Comparison of ENCODE assay signal across 11 cellular contexts in genomic region chr3:7309707-7310106, GRCh38.
A peak's percentile ranks its signal among the peaks of the same experiment; 100 is the strongest.
DNase-seq lines count a peak whose midpoint lies in the region; ATAC-seq and FAIRE-seq lines count a peak whose summit lies in the region.
"Had no signal": no experiment of that assay in that cellular context is flagged by ENCODE, and none has a peak within 500 bp of the region (broad histone marks: within the 10 kb centered on the region; RNA-seq: fewer than 3 reads in every experiment).

No MANE protein-coding gene starts in this region.

- ATAC-seq in Right ventricle myocardium inferior: peak; percentile 94
- no peak for ATAC-seq in GM21360 (IDR thresholded peaks at IDR 0.05; ENCODE audit: unreplicated experiment)

- DNase-seq in amygdala (lab: John Stamatoyannopoulos, UW): peak in 34 of 56 donors; percentile 1 to 50 (median 15)
- DNase-seq in Right ventricle myocardium inferior (ENCODE audit: missing footprints): peak; percentile 50
- DNase-seq in midbrain (lab: John Stamatoyannopoulos, UW): peak; percentile 4
- peak; percentile 46 for DNase-seq in urothelium cell line (ENCODE audit: low spot score)
- no peak for DNase-seq in DMS153 treated with DMSO at 0.1 percent for 48 hours (lab: John Stamatoyannopoulos, UW; ENCODE audit: unreplicated experiment)
- DNase-seq in DMS114 treated with DMSO at 0.1 percent for 48 hours (lab: John Stamatoyannopoulos, UW; ENCODE audit: unreplicated experiment): no peak
- DNase-seq: activated naive CD8-positive, alpha-beta T cell treated with anti-CD3 and anti-CD28 coated beads, Interleukin-2, amount 10 ng/mL, durations not matched to agents 7 days and 5 days; erythroblast; NCI-H1694 had no signal

- intact Hi-C loops in Right ventricle myocardium inferior (cut with DNase I): no loop called here

- no peak for FAIRE-seq in urothelium cell line (lab: Jason Lieb, UNC)
- FAIRE-seq: RCC 7860 had no signal

Comparison
In these comparisons a context has a peak if more than half of its experiments do, and no peak if none do; other contexts are left out.
1. DNase-seq: peak in amygdala (34 of 56), Right ventricle myocardium inferior (single experiment), midbrain (single experiment) and urothelium cell line (single experiment); none in DMS153 treated with DMSO at 0.1 percent for 48 hours (single experiment) and DMS114 treated with DMSO at 0.1 percent for 48 hours (single experiment).